ENCODE assay signal across 22 cellular contexts in genomic region chr13:103757361-103757760, GRCh38.
"Had no signal": no experiment of that assay in that cellular context is flagged by ENCODE, and none has a peak within 500 bp of the region (broad histone marks: within the 10 kb centered on the region; RNA-seq: fewer than 3 reads in every experiment).

No MANE protein-coding gene starts in this region.

- H3K9me3 ChIP-seq: gastrocnemius medialis, left lung, lower lobe of right lung, neutrophil, psoas muscle, right lobe of liver, thoracic aorta, transverse colon had no signal

- H3K27ac ChIP-seq: dorsolateral prefrontal cortex, gastrocnemius medialis, left lung, lower lobe of right lung, neutrophil, psoas muscle, right lobe of liver, stomach, thoracic aorta, transverse colon had no signal

- H3K36me3 Mint-ChIP-seq: immature natural killer cell; memory B cell; naive B cell; stimulated activated effector memory CD8-positive, alpha-beta T cell treated with anti-CD3 and anti-CD28 coated beads, Interleukin-12 subunit alpha, Interleukin-12 subunit beta, amount 100 ng/mL, for 72 hours had no signal

- H3K4me3 Mint-ChIP-seq: immature natural killer cell; memory B cell; naive B cell; stimulated activated effector memory CD8-positive, alpha-beta T cell treated with anti-CD3 and anti-CD28 coated beads, Interleukin-12 subunit alpha, Interleukin-12 subunit beta, amount 100 ng/mL, for 72 hours had no signal

- H3K4me1 Mint-ChIP-seq: immature natural killer cell; memory B cell; naive B cell; stimulated activated effector memory CD8-positive, alpha-beta T cell treated with anti-CD3 and anti-CD28 coated beads, Interleukin-12 subunit alpha, Interleukin-12 subunit beta, amount 100 ng/mL, for 72 hours had no signal

- H3K27me3 ChIP-seq: dorsolateral prefrontal cortex, gastrocnemius medialis, left lung, neutrophil, right lobe of liver, stomach, transverse colon had no signal

- H3K27ac Mint-ChIP-seq: immature natural killer cell; memory B cell; naive B cell; stimulated activated effector memory CD8-positive, alpha-beta T cell treated with anti-CD3 and anti-CD28 coated beads, Interleukin-12 subunit alpha, Interleukin-12 subunit beta, amount 100 ng/mL, for 72 hours had no signal

- H3K27me3 Mint-ChIP-seq: memory B cell, naive B cell had no signal

- H3K4me1 ChIP-seq: left lung, lower lobe of right lung, psoas muscle, right lobe of liver, stomach, transverse colon had no signal

- H3K36me3 ChIP-seq: gastrocnemius medialis, left lung, lower lobe of right lung, neutrophil, right lobe of liver, stomach, thoracic aorta, transverse colon had no signal

- H3K4me3 ChIP-seq: dorsolateral prefrontal cortex, gastrocnemius medialis, left lung, lower lobe of right lung, psoas muscle, right lobe of liver, stomach, thoracic aorta, transverse colon had no signal

- DNase-seq: cortex of kidney; dorsolateral prefrontal cortex; effector CD8-positive, alpha-beta T cell; gastrocnemius medialis; immature natural killer cell; left lung; lower lobe of right lung; midbrain; naive B cell; psoas muscle; retina; right lobe of liver; stimulated activated CD4-positive, alpha-beta T cell treated with anti-CD3 and anti-CD28 coated beads, Interleukin-4, amount 100 ng/mL, for 1 hour; stimulated activated CD8-positive, alpha-beta memory T cell treated with anti-CD3 and anti-CD28 coated beads, Interleukin-4, amount 100 ng/mL, for 48 hours; stomach; substantia nigra; transverse colon had no signal

- ATAC-seq: esophagus mucosa; gastrocnemius medialis; left lung; lower lobe of right lung; psoas muscle; right lobe of liver; stimulated activated effector memory CD8-positive, alpha-beta T cell treated with anti-CD3 and anti-CD28 coated beads, Interleukin-12 subunit alpha, Interleukin-12 subunit beta, amount 100 ng/mL, for 72 hours had no signal
